33 cellular contexts compared by ENCODE assay signal in the genomic region with DNA sequence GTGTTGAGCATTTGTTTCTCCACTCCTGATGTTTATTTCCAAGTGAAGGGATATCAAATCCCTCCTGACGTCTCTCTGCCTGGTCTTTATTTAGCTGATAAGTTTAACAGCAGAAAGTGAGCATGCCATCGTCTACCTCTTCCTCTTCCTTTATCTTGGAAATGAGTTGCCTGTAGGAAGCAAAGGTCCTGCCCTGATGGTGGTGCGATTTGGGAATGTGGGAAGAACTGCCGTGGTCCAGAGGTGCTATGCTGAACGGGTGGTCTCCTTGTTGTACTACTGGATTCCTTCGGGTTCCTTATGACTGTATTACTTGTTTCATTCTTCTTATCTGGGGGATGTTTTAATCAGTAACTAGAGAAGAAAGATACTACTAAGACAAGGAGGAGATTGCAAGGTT.
"Had no signal": no experiment of that assay in that cellular context is flagged by ENCODE, and none has a peak within 500 bp of the region (broad histone marks: within the 10 kb centered on the region; RNA-seq: fewer than 3 reads in every experiment).

No MANE protein-coding gene starts in this region.

- H3K9me3 Mint-ChIP-seq: activated CD8-positive, alpha-beta T cell treated with anti-CD3 and anti-CD28 coated beads for 36 hours; activated naive CD8-positive, alpha-beta T cell treated with anti-CD3 and anti-CD28 coated beads, Interleukin-2, amount 10 ng/mL, durations not matched to agents 7 days and 5 days; activated T-helper 1 cell treated with anti-CD3 and anti-CD28 coated beads, Interleukin-12 subunit alpha, Interleukin-12 subunit beta, Interleukin-2, Interleukin-4 antibody, amounts not matched to agents 30 ng/mL and 10 ng/mL and 1 ng/mL, durations not matched to agents 14 hours and 24 hours and 36 hours; activated T-helper 2 cell treated with anti-CD3 and anti-CD28 coated beads, Interferon-gamma antibody, Interleukin-2, Interleukin-4, amounts not matched to agents 10 μg/mL and 5 μg/mL and 100 μg/mL, durations not matched to agents 14 hours and 24 hours and 36 hours; brain had no signal

- H3K4me1 Mint-ChIP-seq: activated naive CD8-positive, alpha-beta T cell treated with anti-CD3 and anti-CD28 coated beads, Interleukin-2, amount 10 ng/mL, durations not matched to agents 7 days and 5 days; brain had no signal

- H3K4me3 Mint-ChIP-seq: activated CD8-positive, alpha-beta T cell treated with anti-CD3 and anti-CD28 coated beads for 36 hours; activated naive CD4-positive, alpha-beta T cell treated with anti-CD3 and anti-CD28 coated beads for 36 hours; activated naive CD8-positive, alpha-beta T cell treated with anti-CD3 and anti-CD28 coated beads, Interleukin-2, amount 10 ng/mL, durations not matched to agents 7 days and 5 days; activated T-helper 1 cell treated with anti-CD3 and anti-CD28 coated beads, Interleukin-12 subunit alpha, Interleukin-12 subunit beta, Interleukin-2, Interleukin-4 antibody, amounts not matched to agents 30 ng/mL and 10 ng/mL and 1 ng/mL, durations not matched to agents 14 hours and 24 hours and 36 hours; brain; dendritic cell treated with granulocyte-macrophage colony-stimulating factor and Interleukin-4, amounts not matched to agents 40 ng/mL and 50 ng/mL, for 4 days; effector memory CD8-positive, alpha-beta T cell had no signal

- H3K27me3 Mint-ChIP-seq: activated CD8-positive, alpha-beta T cell treated with anti-CD3 and anti-CD28 coated beads for 36 hours; activated naive CD8-positive, alpha-beta T cell treated with anti-CD3 and anti-CD28 coated beads, Interleukin-2, amount 10 ng/mL, durations not matched to agents 7 days and 5 days; dendritic cell treated with granulocyte-macrophage colony-stimulating factor and Interleukin-4, amounts not matched to agents 40 ng/mL and 50 ng/mL, for 4 days; effector memory CD8-positive, alpha-beta T cell had no signal

- H3K9me3 ChIP-seq: ascending aorta, breast epithelium, esophagus squamous epithelium, gastroesophageal sphincter had no signal

- H3K27me3 ChIP-seq: ascending aorta, breast epithelium, cardiac muscle cell, dorsolateral prefrontal cortex, gastroesophageal sphincter had no signal

- DNase-seq: activated CD4-positive, alpha-beta T cell treated with anti-CD3 and anti-CD28 coated beads for 48 hours; activated CD4-positive, alpha-beta T cell treated with anti-CD3 and anti-CD28 coated beads, Interleukin-2, amount 50 U/mL, for 1 hour; activated CD4-positive, alpha-beta T cell treated with anti-CD3 and anti-CD28 coated beads, Interleukin-2, amount 50 U/mL, for 48 hours; activated CD8-positive, alpha-beta memory T cell treated with anti-CD3 and anti-CD28 coated beads for 24 hours; activated CD8-positive, alpha-beta T cell treated with anti-CD3 and anti-CD28 coated beads for 36 hours; activated effector memory CD4-positive, alpha-beta T cell treated with anti-CD3 and anti-CD28 coated beads, Interleukin-2, amount 50 U/mL, for 16 hours; activated naive CD4-positive, alpha-beta T cell treated with anti-CD3 and anti-CD28 coated beads for 36 hours; activated naive CD8-positive, alpha-beta T cell treated with anti-CD3 and anti-CD28 coated beads, Interleukin-2, amount 10 ng/mL, durations not matched to agents 7 days and 5 days; activated T-cell treated with anti-CD3 and anti-CD28 coated beads, Interleukin-2, amount 50 U/mL, for 1 hour; activated T-cell treated with anti-CD3 and anti-CD28 coated beads, Interleukin-2, amount 50 U/mL, for 48 hours; central memory CD4-positive, alpha-beta T cell; cerebellar nuclear complex; dorsolateral prefrontal cortex; effector CD4-positive, alpha-beta T cell; esophagus squamous epithelium; foreskin melanocyte; heart right ventricle; T-helper 2 cell had no signal

- H3K4me3 ChIP-seq: ascending aorta, breast epithelium, cardiac muscle cell, coronary artery, dorsolateral prefrontal cortex, esophagus squamous epithelium, gastroesophageal sphincter, heart right ventricle had no signal

- H3K36me3 ChIP-seq: ascending aorta, breast epithelium, cardiac muscle cell, esophagus squamous epithelium, gastroesophageal sphincter, heart right ventricle had no signal

- FAIRE-seq: endometrium, endothelial cell of umbilical vein had no signal

- H3K27ac Mint-ChIP-seq: activated CD8-positive, alpha-beta T cell treated with anti-CD3 and anti-CD28 coated beads for 36 hours; activated naive CD4-positive, alpha-beta T cell treated with anti-CD3 and anti-CD28 coated beads for 36 hours; activated naive CD4-positive, alpha-beta T cell treated with anti-CD3 and anti-CD28 coated beads, Interleukin-2, amount 50 U/mL, for 72 hours; activated naive CD8-positive, alpha-beta T cell treated with anti-CD3 and anti-CD28 coated beads, Interleukin-2, amount 10 ng/mL, durations not matched to agents 7 days and 5 days; activated T-helper 1 cell treated with anti-CD3 and anti-CD28 coated beads, Interleukin-12 subunit alpha, Interleukin-12 subunit beta, Interleukin-2, Interleukin-4 antibody, amounts not matched to agents 30 ng/mL and 10 ng/mL and 1 ng/mL, durations not matched to agents 14 hours and 24 hours and 36 hours; activated T-helper 2 cell treated with anti-CD3 and anti-CD28 coated beads, Interferon-gamma antibody, Interleukin-2, Interleukin-4, amounts not matched to agents 10 μg/mL and 5 μg/mL and 100 μg/mL, durations not matched to agents 14 hours and 24 hours and 36 hours; brain; dendritic cell treated with granulocyte-macrophage colony-stimulating factor and Interleukin-4, amounts not matched to agents 40 ng/mL and 50 ng/mL, for 4 days; effector memory CD8-positive, alpha-beta T cell had no signal

- H3K27ac ChIP-seq: ascending aorta, breast epithelium, cardiac muscle cell, coronary artery, dorsolateral prefrontal cortex, epithelial cell of prostate, esophagus squamous epithelium, gastroesophageal sphincter, heart right ventricle had no signal

- H3K4me1 ChIP-seq: ascending aorta, breast epithelium, gastroesophageal sphincter, heart right ventricle had no signal

- ATAC-seq: activated CD4-positive, CD25-positive, alpha-beta regulatory T cell treated with anti-CD3 and anti-CD28 coated beads, Interleukin-2, amount 50 U/mL, for 24 hours; activated CD8-positive, alpha-beta T cell treated with anti-CD3 and anti-CD28 coated beads for 36 hours; activated naive CD4-positive, alpha-beta T cell treated with anti-CD3 and anti-CD28 coated beads, Interleukin-2, amount 50 U/mL, for 72 hours; effector memory CD8-positive, alpha-beta T cell; gastroesophageal sphincter; heart right ventricle had no signal

- H3K36me3 Mint-ChIP-seq: activated naive CD4-positive, alpha-beta T cell treated with anti-CD3 and anti-CD28 coated beads, Interleukin-2, amount 50 U/mL, for 72 hours; activated naive CD8-positive, alpha-beta T cell treated with anti-CD3 and anti-CD28 coated beads, Interleukin-2, amount 10 ng/mL, durations not matched to agents 7 days and 5 days; brain had no signal
